10 cellular contexts compared by ENCODE assay signal in the genomic region with DNA sequence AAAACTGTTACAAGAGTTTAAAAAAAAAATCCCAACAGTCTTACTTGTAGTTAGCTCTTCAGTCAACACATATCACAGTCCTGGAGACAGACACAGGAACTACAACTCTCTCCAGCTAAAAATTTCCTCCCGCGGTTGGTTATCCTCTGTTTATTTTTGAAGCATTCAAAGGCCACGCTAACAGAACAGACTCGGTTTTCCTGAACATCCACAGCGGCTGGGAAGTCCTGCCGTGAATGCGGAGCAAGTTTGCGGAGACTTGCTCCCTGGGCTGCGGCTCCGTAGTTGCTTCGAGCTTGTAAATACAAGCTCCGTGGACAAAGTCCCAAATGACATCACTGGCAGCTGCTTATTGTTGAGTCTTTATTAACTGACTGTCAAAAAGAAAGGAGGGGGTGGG. TPM values are rescaled to one million over a fixed set of nuclear protein-coding genes. Genes with fewer than 3 reads are reported as not detected.
A peak's percentile ranks its signal among the peaks of the same experiment; 100 is the strongest.
DNase-seq lines count a peak whose midpoint lies in the region; ATAC-seq and TF ChIP-seq lines count a peak whose summit lies in the region.
"Had no signal": no experiment of that assay in that cellular context is flagged by ENCODE, and none has a peak within 500 bp of the region (broad histone marks: within the 10 kb centered on the region; RNA-seq: fewer than 3 reads in every experiment).

A gene (minus strand): TSS at position 292 of the 400 bp plus-strand sequence. CDS start 50,937 bp downstream, outside the sequence.

- H3K27me3 ChIP-seq in iPS-18a (ENCODE audit: control insufficient read depth, insufficient read depth, low read length) = no peaks in the 10 kb centered on the region

- TF ChIP-seq CTCF in brain (conservative IDR thresholded peaks at IDR 0.05) = no peak
- peak; percentile 11 for TF ChIP-seq CTCF in retinal pigment epithelial cell (conservative IDR thresholded peaks at IDR 0.05; ENCODE audit: low read depth, low read length)

- H3K9ac ChIP-seq in iPS-18a (ENCODE audit: low read length) = no peak within 1 kb of the TSS

- peaks cover 72% of the 10 kb centered on the region for H3K4me1 Mint-ChIP-seq in brain
- no peaks in the 10 kb centered on the region for H3K4me1 Mint-ChIP-seq in stimulated activated memory B cell treated with anti-CD40 and anti-IgM and Interleukin-4, amounts not matched to agents 10 μg/mL and 1 μg/mL and 100 μg/mL, for 72 hours
- H3K4me1 Mint-ChIP-seq: naive thymus-derived CD4-positive, alpha-beta T cell had no signal

- H3K9me3 Mint-ChIP-seq in brain = no peaks in the 10 kb centered on the region
- H3K9me3 Mint-ChIP-seq in stimulated activated memory B cell treated with anti-CD40 and anti-IgM and Interleukin-4, amounts not matched to agents 10 μg/mL and 1 μg/mL and 100 μg/mL, for 72 hours = no peaks in the 10 kb centered on the region

- no peak for ATAC-seq in HG03039 (IDR thresholded peaks at IDR 0.05; ENCODE audit: unreplicated experiment)
- ATAC-seq in GM21360 (IDR thresholded peaks at IDR 0.05; ENCODE audit: unreplicated experiment) = no peak
- no peak for ATAC-seq in stimulated activated memory B cell treated with anti-CD40 and anti-IgM and Interleukin-4, amounts not matched to agents 10 μg/mL and 1 μg/mL and 100 μg/mL, for 72 hours
- ATAC-seq: naive thymus-derived CD4-positive, alpha-beta T cell had no signal

- H3K36me3 ChIP-seq in iPS-18a (ENCODE audit: control insufficient read depth, low read depth, low read length) = no peaks in the 10 kb centered on the region

- peaks cover 42% of the 10 kb centered on the region for H3K4me1 ChIP-seq in iPS-18a (ENCODE audit: control insufficient read depth, low read depth, low read length)

- peak within 1 kb of the TSS; percentile 79 to 95 (median 93) for H3K27ac Mint-ChIP-seq in brain
- H3K27ac Mint-ChIP-seq in stimulated activated memory B cell treated with anti-CD40 and anti-IgM and Interleukin-4, amounts not matched to agents 10 μg/mL and 1 μg/mL and 100 μg/mL, for 72 hours = no peak within 1 kb of the TSS
- H3K27ac Mint-ChIP-seq: naive thymus-derived CD4-positive, alpha-beta T cell had no signal

- H3K4me3 Mint-ChIP-seq in brain = peak within 1 kb of the TSS; percentile 83 to 92 (median 88)
- H3K4me3 Mint-ChIP-seq in stimulated activated memory B cell treated with anti-CD40 and anti-IgM and Interleukin-4, amounts not matched to agents 10 μg/mL and 1 μg/mL and 100 μg/mL, for 72 hours = no peak within 1 kb of the TSS
- H3K4me3 Mint-ChIP-seq: naive thymus-derived CD4-positive, alpha-beta T cell had no signal

- no peaks in the 10 kb centered on the region for H3K36me3 Mint-ChIP-seq in brain
- H3K36me3 Mint-ChIP-seq in stimulated activated memory B cell treated with anti-CD40 and anti-IgM and Interleukin-4, amounts not matched to agents 10 μg/mL and 1 μg/mL and 100 μg/mL, for 72 hours = no peaks in the 10 kb centered on the region

- peaks cover 12% of the 10 kb centered on the region for H3K27me3 Mint-ChIP-seq in brain
- H3K27me3 Mint-ChIP-seq in stimulated activated memory B cell treated with anti-CD40 and anti-IgM and Interleukin-4, amounts not matched to agents 10 μg/mL and 1 μg/mL and 100 μg/mL, for 72 hours = peaks cover 39% of the 10 kb centered on the region

- DNase-seq in H4 (ENCODE audit: low spot score) (peak; percentile 9), retinal pigment epithelial cell (ENCODE audit: low read depth) (no peak), activated gamma-delta T cell treated with Interleukin-2 at 50 U/mL for 16 hours (no peak)
- DNase-seq: activated CD4-positive, alpha-beta T cell treated with anti-CD3 and anti-CD28 coated beads for 1 hour; naive thymus-derived CD4-positive, alpha-beta T cell had no signal

- H3K4me3 ChIP-seq in iPS-18a (ENCODE audit: low read length) = peak within 1 kb of the TSS; percentile 40
- H3K4me3 ChIP-seq in retinal pigment epithelial cell (ENCODE audit: low read length) = peak within 1 kb of the TSS; percentile 32

- no peaks in the 10 kb centered on the region for H3K9me3 ChIP-seq in iPS-18a (ENCODE audit: control insufficient read depth, low read depth, low read length)

- no peak within 1 kb of the TSS for H3K27ac ChIP-seq in iPS-18a (ENCODE audit: low read length)

RNA-seq across cellular contexts. Expression of the gene that starts here (rescaled TPM):
- total RNA-seq in H4 (2014; rRNA removed; shearing (Covaris generic)) = 0.08 and 1.0 TPM in 2 replicates
- polyA plus RNA-seq in brain (ENCODE audit: insufficient read depth, low read depth, low replicate concordance) = 1.1 TPM
- polyA plus RNA-seq: naive thymus-derived CD4-positive, alpha-beta T cell had no signal
